17 cellular contexts compared by ENCODE assay signal in genomic region chrX:13253223-13253622, GRCh38.
"Had no signal": no experiment of that assay in that cellular context is flagged by ENCODE, and none has a peak within 500 bp of the region (broad histone marks: within the 10 kb centered on the region; RNA-seq: fewer than 3 reads in every experiment).

No MANE protein-coding gene starts in this region.

- H3K27ac Mint-ChIP-seq: activated CD8-positive, alpha-beta T cell treated with anti-CD3 and anti-CD28 coated beads for 36 hours; activated T-cell treated with anti-CD3 and anti-CD28 coated beads, Interleukin-2, amount 50 U/mL, for 72 hours had no signal

- H3K27me3 Mint-ChIP-seq: activated CD8-positive, alpha-beta T cell treated with anti-CD3 and anti-CD28 coated beads for 36 hours; central memory CD8-positive, alpha-beta T cell; naive thymus-derived CD8-positive, alpha-beta T cell had no signal

- H3K9me3 ChIP-seq: adrenal gland, body of pancreas, sigmoid colon had no signal

- DNase-seq: activated CD4-positive, alpha-beta T cell treated with anti-CD3 and anti-CD28 coated beads for 4 hours; activated CD8-positive, alpha-beta memory T cell treated with anti-CD3 and anti-CD28 coated beads, Interleukin-2, amount 50 U/mL, for 4 hours; activated CD8-positive, alpha-beta T cell treated with anti-CD3 and anti-CD28 coated beads for 36 hours; activated naive CD4-positive, alpha-beta T cell; activated T-cell treated with anti-CD3 and anti-CD28 coated beads, Interleukin-2, amount 50 U/mL, for 72 hours; adrenal gland; body of pancreas; hypothalamus; midbrain; naive thymus-derived CD8-positive, alpha-beta T cell; occipital lobe; sigmoid colon; stimulated activated CD4-positive, alpha-beta T cell treated with anti-CD3 and anti-CD28 coated beads, Interleukin-12 subunit alpha, Interleukin-12 subunit beta, amount 100 ng/mL, for 4 hours; stimulated activated CD4-positive, alpha-beta T cell treated with anti-CD3 and anti-CD28 coated beads, Interleukin-2, amount 100 ng/mL, for 48 hours; T-helper 9 cell; WERI-Rb-1 had no signal

- H3K4me1 ChIP-seq: adrenal gland, sigmoid colon had no signal

- ATAC-seq: activated CD8-positive, alpha-beta T cell treated with anti-CD3 and anti-CD28 coated beads for 36 hours; activated T-cell treated with anti-CD3 and anti-CD28 coated beads, Interleukin-2, amount 50 U/mL, for 72 hours; body of pancreas; naive thymus-derived CD8-positive, alpha-beta T cell had no signal

- H3K4me3 ChIP-seq: adrenal gland, body of pancreas, sigmoid colon had no signal

- H3K4me3 Mint-ChIP-seq: activated CD8-positive, alpha-beta T cell treated with anti-CD3 and anti-CD28 coated beads for 36 hours; central memory CD8-positive, alpha-beta T cell; naive thymus-derived CD8-positive, alpha-beta T cell had no signal

- H3K9me3 Mint-ChIP-seq: central memory CD8-positive, alpha-beta T cell had no signal

- H3K36me3 ChIP-seq: adrenal gland, sigmoid colon, WERI-Rb-1 had no signal

- H3K27ac ChIP-seq: adrenal gland, body of pancreas, sigmoid colon, WERI-Rb-1 had no signal

- H3K27me3 ChIP-seq: adrenal gland, body of pancreas, sigmoid colon had no signal

- H3K36me3 Mint-ChIP-seq: naive thymus-derived CD8-positive, alpha-beta T cell had no signal
